Comparison of ENCODE assay signal across 10 cellular contexts in the genomic region with DNA sequence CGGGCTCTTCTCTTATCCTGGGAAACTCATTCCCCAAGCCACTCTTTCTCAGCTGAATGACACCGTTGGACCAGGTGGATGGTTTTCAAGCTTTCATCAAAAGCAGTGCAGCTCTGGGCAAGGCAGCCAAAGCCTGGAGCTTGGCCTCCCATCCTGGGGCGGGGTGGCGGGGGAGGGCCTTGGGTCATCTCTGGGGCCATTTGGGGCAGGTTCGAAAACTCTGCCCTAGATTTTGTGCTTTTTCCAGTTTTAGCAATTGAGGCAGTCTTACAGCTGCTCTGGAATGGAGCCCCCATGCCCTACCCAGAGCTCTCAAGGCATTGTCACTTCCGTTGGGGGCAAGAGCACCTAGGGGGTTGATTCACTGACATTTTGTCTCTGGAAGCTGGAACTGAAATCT. TPM values are rescaled to one million over a fixed set of nuclear protein-coding genes. Genes with fewer than 3 reads are reported as not detected.
DNase-seq lines count a peak whose midpoint lies in the region; ATAC-seq, FAIRE-seq and TF ChIP-seq lines count a peak whose summit lies in the region.
"Had no signal": no experiment of that assay in that cellular context is flagged by ENCODE, and none has a peak within 500 bp of the region (broad histone marks: within the 10 kb centered on the region; RNA-seq: fewer than 3 reads in every experiment).

No MANE protein-coding gene starts in this region.

- H3K27me3 Mint-ChIP-seq in Calu3 (ENCODE audit: unreplicated experiment) = no peaks in the 10 kb centered on the region

- CTCF ChIA-PET in Calu3 (lab: Charles Lee) = no interaction called here

- no peaks in the 10 kb centered on the region for H3K9me3 Mint-ChIP-seq in Calu3 (ENCODE audit: low read depth, unreplicated experiment)

- DNase-seq in Calu3 = no peak
- no peak for DNase-seq in RWPE2 (ENCODE audit: low spot score)
- DNase-seq in kidney = no peak
- no peak for DNase-seq in AML-193 (lab: John Stamatoyannopoulos, UW)
- no peak for DNase-seq in globus pallidus (ENCODE audit: low spot score)
- no peak for DNase-seq in HT-29 (ENCODE audit: low spot score)
- DNase-seq: NCI-H1436 treated with DMSO at 0.1 percent for 48 hours had no signal

- H3K4me2 ChIP-seq in skeletal muscle satellite cell (ENCODE audit: low read length) = peak overlapping the region; percentile 50

- no peaks in the 10 kb centered on the region for H3K27me3 ChIP-seq in RWPE2 (ENCODE audit: insufficient read depth, poor library complexity, severe bottlenecking)
- no peaks in the 10 kb centered on the region for H3K27me3 ChIP-seq in skeletal muscle satellite cell (ENCODE audit: control insufficient read depth, insufficient read depth, low read length)

- H3K4me3 ChIP-seq in RWPE2 (ENCODE audit: severe bottlenecking) (no peak overlapping the region), kidney (ENCODE audit: low read length in 2 of 2) (no peak overlapping the region), skeletal muscle satellite cell (ENCODE audit: low read length) (no peak overlapping the region)

- no peak for TF ChIP-seq CTCF in Calu3 (IDR thresholded peaks at IDR 0.05; ENCODE audit: unreplicated experiment)
- TF ChIP-seq CTCF in RWPE2 (IDR thresholded peaks at IDR 0.05; ENCODE audit: poor library complexity, severe bottlenecking) = no peak
- no peak for TF ChIP-seq CTCF in kidney (IDR thresholded peaks at IDR 0.05; ENCODE audit: borderline replicate concordance, extremely low read depth, insufficient read depth)

- intact Hi-C loops in Calu3 (cut with micrococcal nuclease; ENCODE audit: unreplicated experiment) = no loop called here
- intact Hi-C loops in kidney (cut with DNase I) = no loop called here

- H3K9ac ChIP-seq in kidney (ENCODE audit: low read length in 2 of 2) (peak overlapping the region in 1 of 2 donors; percentile 31), skeletal muscle satellite cell (ENCODE audit: low read depth, low read length) (no peak overlapping the region)

- peak overlapping the region; percentile 43 for H3K4me3 Mint-ChIP-seq in Calu3 (ENCODE audit: low read depth, unreplicated experiment)

- H3K4me1 ChIP-seq in RWPE2 (ENCODE audit: insufficient read depth, poor library complexity, severe bottlenecking) = peaks cover 47% of the 10 kb centered on the region
- peaks cover 43 to 53% of the 10 kb centered on the region in 2 donors for H3K4me1 ChIP-seq in kidney (ENCODE audit: control insufficient read depth in 1 of 2, insufficient read depth in 1 of 2, low read depth in 1 of 2, low read length in 2 of 2)
- peaks cover 84% of the 10 kb centered on the region for H3K4me1 ChIP-seq in skeletal muscle satellite cell (ENCODE audit: control insufficient read depth, insufficient read depth, low read length)

- BruUV-seq in Calu3 (replicated peaks; lab: Mats Ljungman, UMichigan) = no TSS peak

- peak overlapping the region; percentile 75 for H3K27ac Mint-ChIP-seq in Calu3 (ENCODE audit: unreplicated experiment)

- H3K27ac ChIP-seq in RWPE2 (ENCODE audit: poor library complexity, severe bottlenecking) = peak overlapping the region; percentile 35
- peak overlapping the region; percentile 65 to 75 for H3K27ac ChIP-seq in kidney (ENCODE audit: low read depth in 2 of 2, low read length in 2 of 2)

- no peak for FAIRE-seq in kidney (lab: Jason Lieb, UNC)
- FAIRE-seq: endothelial cell of umbilical vein had no signal

- H3K9me3 ChIP-seq in RWPE2 (ENCODE audit: severe bottlenecking) (no peaks in the 10 kb centered on the region), kidney (ENCODE audit: control insufficient read depth in 1 of 2, low read length in 2 of 2) (no peaks in the 10 kb centered on the region), skeletal muscle satellite cell (replicated peaks; ENCODE audit: low read length) (no peaks in the 10 kb centered on the region)

- H3K36me3 ChIP-seq in RWPE2 (ENCODE audit: low read depth) (peaks cover 24% of the 10 kb centered on the region), kidney (ENCODE audit: control insufficient read depth in 1 of 2, insufficient read depth in 2 of 2, low read length in 2 of 2) (no peaks in the 10 kb centered on the region), skeletal muscle satellite cell (ENCODE audit: insufficient read depth, low read length) (peaks cover 50% of the 10 kb centered on the region)

- ATAC-seq in RWPE2 (ENCODE audit: low read depth) (no peak), GM18858 (IDR thresholded peaks at IDR 0.05; ENCODE audit: unreplicated experiment) (no peak)

- peaks cover 53% of the 10 kb centered on the region for H3K4me1 Mint-ChIP-seq in Calu3 (ENCODE audit: low read depth, unreplicated experiment)

- peaks cover 73% of the 10 kb centered on the region for H3K36me3 Mint-ChIP-seq in Calu3 (ENCODE audit: insufficient read depth, unreplicated experiment)

RNA-seq across cellular contexts. Expression of a gene that starts 9.1 kb away (rescaled TPM):
- total RNA-seq in Calu3 (2022) (338 and 423 TPM in 2 replicates), kidney (250 TPM)
- 120 TPM for polyA plus RNA-seq in kidney (ENCODE audit: insufficient read depth, low read depth, low replicate concordance)
- total RNA-seq in skeletal muscle satellite cell (2012; rRNA removed) = 86.2 and 103 TPM in 2 replicates
- 147 and 162 TPM in 2 replicates for total RNA-seq in HT-29 (2014; rRNA removed; shearing (Covaris generic))
